In genomic region chr3:30751610-30752299, GRCh38 we compare ENCODE assay signal across 8 cellular contexts.
DNase-seq lines count a peak whose midpoint lies in the region; ATAC-seq, FAIRE-seq and TF ChIP-seq lines count a peak whose summit lies in the region.

No MANE protein-coding gene starts in this region.

- ATAC-seq in A549 (peak in 1 of 2 experiments; percentile 66; a peak in 3 of 6 replicates), GM18867 (IDR thresholded peaks at IDR 0.05; ENCODE audit: unreplicated experiment) (peak; percentile 53), HG03571 (IDR thresholded peaks at IDR 0.05; ENCODE audit: unreplicated experiment) (no peak)

- DNase-seq in A549 (ENCODE audit: low read depth in 1 of 2, low spot score in 1 of 2) (peak in 1 of 2 experiments; percentile 36), KBM-7 (peak; percentile 32), epithelial cell of esophagus (ENCODE audit: low read depth) (peak; percentile 21), pons (ENCODE audit: low spot score) (peak; percentile 30), germinal center (ENCODE audit: low spot score) (no peak)
- peak; percentile 54 to 59 for DNase-seq in activated CD4-positive, alpha-beta T cell treated with anti-CD3 and anti-CD28 coated beads, Interleukin-2, amount 50 U/mL, for 4 hours

- peak overlapping the region; percentile 52 to 69; a peak in 5 of 6 replicates for H3K27ac ChIP-seq in A549

- POLR2A ChIA-PET in A549 (lab: Yijun Ruan, JAX), result interaction anchor here (1.4 kb wide), 1 partner anchor 31 kb away, joined by 5 read pairs; no protein-coding TSS in a partner anchor

- no peak for TF ChIP-seq POLR2A in A549 (IDR thresholded peaks at IDR 0.05; ENCODE audit: low read length)

- no peak overlapping the region for H3K4me3 ChIP-seq in A549
- H3K4me3 ChIP-seq in epithelial cell of esophagus (ENCODE audit: low read length), result no peak overlapping the region

- no peak for FAIRE-seq in A549 (lab: Jason Lieb, UNC)

- peak; percentile 65 to 80 for TF ChIP-seq RAD21 in A549 (conservative IDR thresholded peaks at IDR 0.05 in 1 of 2, IDR thresholded peaks at IDR 0.05 in 1 of 2)

- in situ Hi-C loops in KBM-7 (cut with MboI; ENCODE audit: low pct_unique_long_range_greater_than_20kb, low sequenced_read_pairs), result no loop called here

- CTCF ChIA-PET in A549 (lab: Yijun Ruan, JAX), result interaction anchor here (0.5 to 3.9 kb wide), 13 partner anchors 17 to 1898 kb away, joined by 3 to 15 read pairs (median 3); no protein-coding TSS in a partner anchor

- 62% methylated on average over 11 of the region's 11 CpGs for WGBS in A549 (ENCODE audit: missing lambda C conversion rate)

- H3K4me2 ChIP-seq in A549, result peak overlapping the region; percentile 71; the same call in 1 of the 3 replicates

- peaks cover 46% of the 10 kb centered on the region for H3K4me1 ChIP-seq in A549

- no peaks in the 10 kb centered on the region for H3K9me3 ChIP-seq in A549

- peak; percentile 49 for TF ChIP-seq CTCF in A549 (IDR thresholded peaks at IDR 0.05)
- peak; percentile 15 for TF ChIP-seq CTCF in epithelial cell of esophagus (IDR thresholded peaks at IDR 0.05; ENCODE audit: insufficient read depth, low read depth, low read length, missing control alignments)

- no peak for TF ChIP-seq EP300 in A549 (IDR thresholded peaks at IDR 0.05)

TF ChIP-seq in A549, 52 proteins besides CTCF, POLR2A, EP300 and RAD21:
- TF ChIP-seq SMC3 (IDR thresholded peaks at IDR 0.05), result peak; percentile 54
- no peak for TF ChIP-seq FOXS1 (CRISPR knock-in tag; IDR thresholded peaks at IDR 0.05)
- no peak for TF ChIP-seq FOSL2 (IDR thresholded peaks at IDR 0.05)
- no peak for TF ChIP-seq FOSL2 (CRISPR knock-in tag; IDR thresholded peaks at IDR 0.05)
- TF ChIP-seq REST (IDR thresholded peaks at IDR 0.05), result no peak
